In the genomic region with DNA sequence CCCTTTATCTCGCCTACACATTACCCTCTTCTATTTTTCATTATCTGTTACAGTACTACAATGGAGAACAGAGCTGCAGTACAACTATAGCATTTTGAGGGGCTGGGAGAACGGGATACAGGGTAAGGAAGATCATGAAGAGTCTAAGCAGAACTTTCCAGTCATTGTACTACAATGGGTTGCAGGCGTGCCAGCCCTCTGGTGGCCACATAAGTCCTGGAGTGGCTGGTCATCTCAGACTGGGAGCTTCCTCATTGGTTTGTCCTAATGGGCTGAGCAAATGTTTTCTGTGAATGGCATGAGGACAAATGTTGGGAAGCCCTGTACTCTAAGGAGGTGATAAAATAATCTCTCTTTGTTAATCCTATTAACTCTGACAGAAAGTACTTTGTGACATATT, we compare ENCODE assay signal across 8 cellular contexts. TPM values are rescaled to one million over a fixed set of nuclear protein-coding genes. Genes with fewer than 3 reads are reported as not detected.
DNase-seq lines count a peak whose midpoint lies in the region; ATAC-seq and TF ChIP-seq lines count a peak whose summit lies in the region.

No MANE protein-coding gene starts in this region.

- WGBS in heart right ventricle, 2 donors: 69 to 71% methylated on average over 3 of the region's 3 CpGs
- WGBS in upper lobe of left lung, 2 donors: 76 to 87% methylated on average over 3 of the region's 3 CpGs

- no peaks in the 10 kb centered on the region for H3K36me3 ChIP-seq in heart right ventricle
- H3K36me3 ChIP-seq in right atrium auricular region: no peaks in the 10 kb centered on the region
- H3K36me3 ChIP-seq in upper lobe of left lung: no peaks in the 10 kb centered on the region
- H3K36me3 ChIP-seq in gastrocnemius medialis: peaks cover 0 to under 1% of the 10 kb centered on the region in 2 donors

- in situ Hi-C loops in gastrocnemius medialis (cut with MboI; ENCODE audit: low sequenced_read_pairs in 4 of 4): no loop called here

- H3K9me3 ChIP-seq in heart right ventricle: peaks cover 0 to 6% (median 0%) of the 10 kb centered on the region in 11 donors
- H3K9me3 ChIP-seq in right atrium auricular region: no peaks in the 10 kb centered on the region
- no peaks in the 10 kb centered on the region for H3K9me3 ChIP-seq in upper lobe of left lung
- H3K9me3 ChIP-seq in gastrocnemius medialis: no peaks in the 10 kb centered on the region

- intact Hi-C loops in heart right ventricle (cut with DNase I): no loop called here
- intact Hi-C loops in gastrocnemius medialis (cut with DNase I; ENCODE audit: low total_unique reads): no loop called here

- H3K27me3 ChIP-seq in heart right ventricle: no peaks in the 10 kb centered on the region
- no peaks in the 10 kb centered on the region for H3K27me3 ChIP-seq in right atrium auricular region
- H3K27me3 ChIP-seq in upper lobe of left lung: no peaks in the 10 kb centered on the region
- no peaks in the 10 kb centered on the region for H3K27me3 ChIP-seq in gastrocnemius medialis

- no peak for TF ChIP-seq EP300 in upper lobe of left lung (IDR thresholded peaks at IDR 0.05)

- H3K4me1 ChIP-seq in heart right ventricle (no peaks in the 10 kb centered on the region), right atrium auricular region (no peaks in the 10 kb centered on the region), upper lobe of left lung (peaks cover 0 to 4% (median 0%) of the 10 kb centered on the region in 4 donors), gastrocnemius medialis (no peaks in the 10 kb centered on the region)

- peak in 1 of 8 donors; percentile 47 for ATAC-seq in heart right ventricle
- ATAC-seq in upper lobe of left lung (ENCODE audit: low FRiP score in 2 of 2): peak; percentile 39 to 65
- no peak for ATAC-seq in gastrocnemius medialis
- ATAC-seq in HG02623 (IDR thresholded peaks at IDR 0.05; ENCODE audit: unreplicated experiment): no peak

- TF ChIP-seq CTCF in heart right ventricle (IDR thresholded peaks at IDR 0.05) (peak in 5 of 9 donors; percentile 8 to 28 (median 21)), right atrium auricular region (IDR thresholded peaks at IDR 0.05) (peak in 1 of 2 donors; percentile 34), upper lobe of left lung (IDR thresholded peaks at IDR 0.05) (peak in 2 of 6 experiments; percentile 18 to 19), gastrocnemius medialis (IDR thresholded peaks at IDR 0.05 in 4 of 5, conservative IDR thresholded peaks at IDR 0.05 in 1 of 5) (no peak)

- H3K27ac ChIP-seq in heart right ventricle (no peak overlapping the region), right atrium auricular region (no peak overlapping the region), upper lobe of left lung (no peak overlapping the region), gastrocnemius medialis (no peak overlapping the region)

- no peak for DNase-seq in heart right ventricle
- DNase-seq in right atrium auricular region (ENCODE audit: low spot score): no peak
- DNase-seq in NCI-H82 treated with DMSO at 0.1 percent for 48 hours (lab: John Stamatoyannopoulos, UW; ENCODE audit: unreplicated experiment): peak; percentile 31
- DNase-seq in fibroblast of gingiva (ENCODE audit: low read depth): peak; percentile 6
- DNase-seq in upper lobe of left lung: peak in 1 of 2 donors; percentile 27
- no peak for DNase-seq in gastrocnemius medialis
- DNase-seq in nucleus accumbens (lab: John Stamatoyannopoulos, UW): no peak

- TF ChIP-seq POLR2A in upper lobe of left lung (IDR thresholded peaks at IDR 0.05) (no peak), gastrocnemius medialis (IDR thresholded peaks at IDR 0.05) (no peak)

- no peak overlapping the region for H3K4me3 ChIP-seq in heart right ventricle
- no peak overlapping the region for H3K4me3 ChIP-seq in right atrium auricular region
- no peak overlapping the region for H3K4me3 ChIP-seq in upper lobe of left lung
- H3K4me3 ChIP-seq in gastrocnemius medialis: no peak overlapping the region

RNA-seq across cellular contexts. Expression of a gene that starts 33.0 kb away (rescaled TPM):
- total RNA-seq in heart right ventricle: 10 to 100 TPM; 43.8 to 62.8 (median 49.0) TPM
- polyA plus RNA-seq in heart right ventricle: 10 to 100 TPM in 1 of 2 donors, 1 to 10 TPM in 1; 9.0 to 10.6 TPM
- 10 to 100 TPM; 51.6 to 76.6 TPM for total RNA-seq in right atrium auricular region
- total RNA-seq in upper lobe of left lung: 10 to 100 TPM in 5 of 6 donors, 1 to 10 TPM in 1; 6.3 to 46.2 (median 31.9) TPM
- total RNA-seq in gastrocnemius medialis: 100 to 1,000 TPM in 1 of 4 donors, 10 to 100 TPM in 3; 42.8 to 112 (median 60.6) TPM

Comparison
In these comparisons a context has a peak if more than half of its experiments do, and no peak if none do; other contexts are left out.
1. ATAC-seq: peak in upper lobe of left lung (2 of 2); none in gastrocnemius medialis (0 of 2) and HG02623 (single experiment).
2. DNase-seq: peak in NCI-H82 treated with DMSO at 0.1 percent for 48 hours (single experiment) and fibroblast of gingiva (single experiment); none in heart right ventricle (0 of 2), right atrium auricular region (single experiment), gastrocnemius medialis (0 of 2) and nucleus accumbens (0 of 56).
3. CTCF ChIP-seq: peak in heart right ventricle (5 of 9); none in gastrocnemius medialis (0 of 5).